12 cellular contexts compared by ENCODE assay signal in genomic region chr2:108460345-108461037, GRCh38. TPM values are rescaled to one million over a fixed set of nuclear protein-coding genes. Genes with fewer than 3 reads are reported as not detected.
A peak's percentile ranks its signal among the peaks of the same experiment; 100 is the strongest.
DNase-seq lines count a peak whose midpoint lies in the region; ATAC-seq and TF ChIP-seq lines count a peak whose summit lies in the region.
"Had no signal": no experiment of that assay in that cellular context is flagged by ENCODE, and none has a peak within 500 bp of the region (broad histone marks: within the 10 kb centered on the region; RNA-seq: fewer than 3 reads in every experiment).

No MANE protein-coding gene starts in this region.

- CTCF ChIA-PET in CD8-positive, alpha-beta memory T cell (lab: Charles Lee) = no interaction called here
- CTCF ChIA-PET in PC-3 (lab: Charles Lee) = no interaction called here

- no peaks in the 10 kb centered on the region for H3K9me2 ChIP-seq in PC-3 (replicated peaks; ENCODE audit: low read length)

- H3K27me3 ChIP-seq in CD8-positive, alpha-beta memory T cell (ENCODE audit: insufficient read depth, low read length, poor library complexity, severe bottlenecking) = no peaks in the 10 kb centered on the region
- H3K27me3 ChIP-seq in PC-3 (ENCODE audit: low read length) = no peaks in the 10 kb centered on the region

- peaks cover 14 to 25% (median 21%) of the 10 kb centered on the region in 5 donors for H3K9me3 Mint-ChIP-seq in CD8-positive, alpha-beta memory T cell

- H2AFZ ChIP-seq in PC-3 (ENCODE audit: low read length) = no peak overlapping the region

- peak overlapping the region in 5 of 8 donors; percentile 21 to 84 (median 58) for H3K27ac Mint-ChIP-seq in CD8-positive, alpha-beta memory T cell
- H3K27ac Mint-ChIP-seq: CD4-positive, alpha-beta T cell had no signal

- peaks cover 11% of the 10 kb centered on the region; the same call in 1 of the 2 replicates for H3K79me2 ChIP-seq in PC-3 (ENCODE audit: low read length)

- no peaks in the 10 kb centered on the region for H3K9me3 ChIP-seq in CD8-positive, alpha-beta memory T cell (ENCODE audit: low read length)
- no peaks in the 10 kb centered on the region for H3K9me3 ChIP-seq in PC-3 (ENCODE audit: low read length)

- no peaks in the 10 kb centered on the region for H3K27me3 Mint-ChIP-seq in CD8-positive, alpha-beta memory T cell
- H3K27me3 Mint-ChIP-seq: CD4-positive, alpha-beta T cell had no signal

- BruUV-seq in PC-3 (replicated peaks; lab: Mats Ljungman, UMichigan) = no TSS peak

- TF ChIP-seq CTCF in omental fat pad (IDR thresholded peaks at IDR 0.05) = no peak
- no peak for TF ChIP-seq CTCF in PC-3 (conservative IDR thresholded peaks at IDR 0.05; ENCODE audit: low read depth, low read length)

- H3K27ac ChIP-seq in CD8-positive, alpha-beta memory T cell (ENCODE audit: low read depth, low read length) = no peak overlapping the region
- H3K27ac ChIP-seq in PC-3 (ENCODE audit: low read length) = no peak overlapping the region

- peaks cover 56 to 81% (median 76%) of the 10 kb centered on the region in 3 donors for H3K4me1 Mint-ChIP-seq in CD8-positive, alpha-beta memory T cell

- intact Hi-C loops in PC-3 (cut with micrococcal nuclease) = no loop called here

- no peaks in the 10 kb centered on the region for H4K20me1 ChIP-seq in PC-3 (ENCODE audit: low read length)

- no peaks in the 10 kb centered on the region for H3F3A ChIP-seq in PC-3 (ENCODE audit: low read length, unreplicated experiment)

- H3K4me1 ChIP-seq in CD8-positive, alpha-beta memory T cell (ENCODE audit: insufficient read depth, low read length) = peaks cover 19% of the 10 kb centered on the region
- H3K4me1 ChIP-seq in PC-3 (ENCODE audit: insufficient read depth, low read length) = no peaks in the 10 kb centered on the region

- H3K9ac ChIP-seq in PC-3 (ENCODE audit: low read length) = no peak overlapping the region

- peaks cover 57% of the 10 kb centered on the region for H3K36me3 ChIP-seq in CD8-positive, alpha-beta memory T cell (ENCODE audit: insufficient read depth, low read length)
- H3K36me3 ChIP-seq in PC-3 (ENCODE audit: low read depth, low read length) = peaks cover 76% of the 10 kb centered on the region

- H3K4me2 ChIP-seq in PC-3 (ENCODE audit: low read length) = no peak overlapping the region

- H3K4me3 Mint-ChIP-seq in CD8-positive, alpha-beta memory T cell = peak overlapping the region in 4 of 7 donors; percentile 4 to 42 (median 14)
- H3K4me3 Mint-ChIP-seq: CD4-positive, alpha-beta T cell had no signal

- DNase-seq in CD8-positive, alpha-beta memory T cell = no peak
- DNase-seq in omental fat pad (ENCODE audit: low spot score) (no peak), PC-3 (no peak), NCI-H2227 treated with DMSO at 0.1 percent for 48 hours (lab: John Stamatoyannopoulos, UW) (no peak), putamen (ENCODE audit: low spot score) (no peak)
- DNase-seq: activated effector memory CD4-positive, alpha-beta T cell treated with Interleukin-2 at 50 U/mL for 16 hours; CD4-positive, alpha-beta T cell; NCI-H345; stimulated activated CD4-positive, alpha-beta T cell treated with anti-CD3 and anti-CD28 coated beads, Interleukin-4, amount 100 ng/mL, for 4 hours had no signal

- peaks cover 57 to 87% (median 81%) of the 10 kb centered on the region in 3 donors for H3K36me3 Mint-ChIP-seq in CD8-positive, alpha-beta memory T cell

- POLR2A ChIA-PET in CD8-positive, alpha-beta memory T cell (lab: Charles Lee) = no interaction called here
- POLR2A ChIA-PET in PC-3 (lab: Charles Lee; ENCODE audit: unreplicated experiment) = no interaction called here

- peak; percentile 91 for ATAC-seq in GM18907 (IDR thresholded peaks at IDR 0.05; ENCODE audit: unreplicated experiment)
- peak; percentile 86 for ATAC-seq in HG02642 (IDR thresholded peaks at IDR 0.05; ENCODE audit: poor library complexity, unreplicated experiment)
- peak; percentile 81 for ATAC-seq in HG03571 (IDR thresholded peaks at IDR 0.05; ENCODE audit: unreplicated experiment)
- no peak for ATAC-seq in omental fat pad (ENCODE audit: low FRiP score)
- ATAC-seq in PC-3 = no peak

- H3K4me3 ChIP-seq in CD8-positive, alpha-beta memory T cell (ENCODE audit: low read length) = no peak overlapping the region
- no peak overlapping the region for H3K4me3 ChIP-seq in PC-3 (ENCODE audit: low read length)

RNA-seq across cellular contexts. Expression of gene GCC2, which starts 11.5 kb away (rescaled TPM):
- total RNA-seq in CD8-positive, alpha-beta memory T cell = 10 to 100 TPM; 40.9 to 49.0 TPM
- 92.9 TPM for polyA plus RNA-seq in CD8-positive, alpha-beta memory T cell
- total RNA-seq in omental fat pad = 10 to 100 TPM; 18.9 to 59.1 (median 24.1) TPM
- total RNA-seq in PC-3 (2014; rRNA removed) = 7.3 and 10.1 TPM in 2 replicates

Comparison
In these comparisons a context has a peak if more than half of its experiments do, and no peak if none do; other contexts are left out.
1. ATAC-seq: peak in GM18907 (single experiment), HG02642 (single experiment) and HG03571 (single experiment); none in omental fat pad (single experiment) and PC-3 (single experiment).